ENCODE assay signal across 23 cellular contexts in genomic region chr13:94761407-94761806, GRCh38. TPM values are rescaled to one million over a fixed set of nuclear protein-coding genes. Genes with fewer than 3 reads are reported as not detected.
DNase-seq lines count a peak whose midpoint lies in the region; ATAC-seq and TF ChIP-seq lines count a peak whose summit lies in the region.
"Had no signal": no experiment of that assay in that cellular context is flagged by ENCODE, and none has a peak within 500 bp of the region (broad histone marks: within the 10 kb centered on the region; RNA-seq: fewer than 3 reads in every experiment).

No MANE protein-coding gene starts in this region.

- H3K9me3 ChIP-seq in NT2/D1 (ENCODE audit: insufficient read depth, low read length) (peaks cover 3% of the 10 kb centered on the region; the same call in 1 of the 2 replicates), colonic mucosa (no peaks in the 10 kb centered on the region), transverse colon (no peaks in the 10 kb centered on the region)
- H3K9me3 ChIP-seq: SJCRH30 had no signal

- TF ChIP-seq CTCF in GM23338 (conservative IDR thresholded peaks at IDR 0.05; ENCODE audit: low read depth in 2 of 2) (no peak), colonic mucosa (IDR thresholded peaks at IDR 0.05) (no peak), transverse colon (IDR thresholded peaks at IDR 0.05) (no peak)

- intact Hi-C loops in colonic mucosa (cut with DNase I) = no loop called here
- intact Hi-C loops in transverse colon (cut with DNase I; ENCODE audit: low total_unique reads) = no loop called here

- DNase-seq in GM23338 (ENCODE audit: low spot score) (peak; percentile 86), NT2/D1 (ENCODE audit: low read depth, low spot score) (peak; percentile 57), iPS DF 19.7 (ENCODE audit: low read depth, low spot score) (peak; percentile 68), islet precursor cell (peak; percentile 53), colonic mucosa (no peak), transverse colon (no peak)
- DNase-seq in activated effector memory CD4-positive, alpha-beta T cell treated with anti-CD3 and anti-CD28 coated beads, Interleukin-2, amount 50 U/mL, for 16 hours = no peak
- DNase-seq: AML-193; C1 segment of cervical spinal cord; CD8-positive, alpha-beta memory T cell; HCEC 1CT; Kasumi-1; NCI-H1694; NCI-H2081 treated with DMSO at 0.1 percent for 48 hours; NCI-H2171 treated with DMSO at 0.1 percent for 48 hours; NCI-H524 treated with DMSO at 0.1 percent for 48 hours; NCI-H82; OCI-M1; SJCRH30 had no signal

- H3K36me3 ChIP-seq in GM23338 (ENCODE audit: insufficient read depth) = no peaks in the 10 kb centered on the region
- no peaks in the 10 kb centered on the region for H3K36me3 ChIP-seq in NT2/D1 (ENCODE audit: insufficient read depth, insufficient read length, low read length)
- H3K36me3 ChIP-seq in colonic mucosa = no peaks in the 10 kb centered on the region
- H3K36me3 ChIP-seq in transverse colon = no peaks in the 10 kb centered on the region
- H3K36me3 ChIP-seq: SJCRH30 had no signal

- H3K27ac Mint-ChIP-seq in GM23338 = peak overlapping the region; percentile 86

- ATAC-seq in GM23338 (peak; percentile 100), GM21786 (IDR thresholded peaks at IDR 0.05; ENCODE audit: unreplicated experiment) (no peak)

- no peak overlapping the region; the same call in 1 of the 2 replicates for H3K4me3 ChIP-seq in GM23338
- no peak overlapping the region for H3K4me3 ChIP-seq in NT2/D1 (ENCODE audit: insufficient read length, low read depth)
- H3K4me3 ChIP-seq in colonic mucosa = no peak overlapping the region
- H3K4me3 ChIP-seq in transverse colon = no peak overlapping the region
- H3K4me3 ChIP-seq: SJCRH30 had no signal

- H2AFZ ChIP-seq in GM23338 = no peak overlapping the region

- no peak overlapping the region for H3K9ac ChIP-seq in NT2/D1 (ENCODE audit: insufficient read length, low read depth)
- no peak overlapping the region for H3K9ac ChIP-seq in colonic mucosa (ENCODE audit: low read depth in 2 of 2, low read length in 2 of 2)

- H3K27me3 Mint-ChIP-seq in GM23338 (ENCODE audit: insufficient read depth, low read depth, poor library complexity) = no peaks in the 10 kb centered on the region

- TF ChIP-seq EP300 in transverse colon (IDR thresholded peaks at IDR 0.05; ENCODE audit: low read depth) = no peak

- peak overlapping the region; percentile 35 for H3K4me3 Mint-ChIP-seq in GM23338
- H3K4me3 Mint-ChIP-seq: CD8-positive, alpha-beta memory T cell had no signal

- peaks cover 19% of the 10 kb centered on the region for H3K9me3 Mint-ChIP-seq in GM23338

- WGBS in transverse colon (ENCODE audit: low coverage in 1 of 2), 2 donors = 25 to 35% methylated on average over 2 of the region's 2 CpGs

- peaks cover 4% of the 10 kb centered on the region; the same call in 1 of the 2 replicates for H3K9me2 ChIP-seq in GM23338 (ENCODE audit: insufficient read depth)

- H3K27me3 ChIP-seq in GM23338 (ENCODE audit: insufficient read depth) = no peaks in the 10 kb centered on the region
- no peaks in the 10 kb centered on the region for H3K27me3 ChIP-seq in NT2/D1 (ENCODE audit: insufficient read depth, insufficient read length)
- H3K27me3 ChIP-seq in colonic mucosa = no peaks in the 10 kb centered on the region
- H3K27me3 ChIP-seq in transverse colon = no peaks in the 10 kb centered on the region
- H3K27me3 ChIP-seq: SJCRH30 had no signal

- H3F3A ChIP-seq in GM23338 (replicated peaks; ENCODE audit: low read depth) = no peaks in the 10 kb centered on the region

- no peaks in the 10 kb centered on the region for H3K79me2 ChIP-seq in GM23338 (replicated peaks; ENCODE audit: insufficient read depth)

- peaks cover 16% of the 10 kb centered on the region for H3K36me3 Mint-ChIP-seq in GM23338 (ENCODE audit: low read depth)

- TF ChIP-seq POLR2A in transverse colon (IDR thresholded peaks at IDR 0.05) = no peak

- H4K20me1 ChIP-seq in GM23338 (replicated peaks; ENCODE audit: insufficient read depth) = no peaks in the 10 kb centered on the region

- H3K4me1 ChIP-seq in GM23338 (ENCODE audit: insufficient read depth) (peaks cover 11% of the 10 kb centered on the region; the same call in 1 of the 2 replicates), NT2/D1 (ENCODE audit: insufficient read depth, insufficient read length) (no peaks in the 10 kb centered on the region), colonic mucosa (no peaks in the 10 kb centered on the region), transverse colon (no peaks in the 10 kb centered on the region)
- H3K4me1 ChIP-seq: SJCRH30 had no signal

- peaks cover 20% of the 10 kb centered on the region for H3K4me1 Mint-ChIP-seq in GM23338
- H3K4me1 Mint-ChIP-seq: CD8-positive, alpha-beta memory T cell had no signal

- in situ Hi-C loops in transverse colon (cut with MboI; ENCODE audit: low pct_ligation_motif_present in 1 of 4, low pct_unique_long_range_greater_than_20kb in 1 of 4, low sequenced_read_pairs in 3 of 4) = no loop called here

- H3K27ac ChIP-seq in GM23338 (ENCODE audit: low read depth) (peak overlapping the region; percentile 75), colonic mucosa (no peak overlapping the region), transverse colon (no peak overlapping the region)
- H3K27ac ChIP-seq: SJCRH30 had no signal

- H3K4me2 ChIP-seq in GM23338 = peak overlapping the region; percentile 36

TF ChIP-seq in GM23338, 12 proteins besides CTCF, POLR2A, EP300 and RAD21 (continues in another document):
- TF ChIP-seq, protein P1, sequence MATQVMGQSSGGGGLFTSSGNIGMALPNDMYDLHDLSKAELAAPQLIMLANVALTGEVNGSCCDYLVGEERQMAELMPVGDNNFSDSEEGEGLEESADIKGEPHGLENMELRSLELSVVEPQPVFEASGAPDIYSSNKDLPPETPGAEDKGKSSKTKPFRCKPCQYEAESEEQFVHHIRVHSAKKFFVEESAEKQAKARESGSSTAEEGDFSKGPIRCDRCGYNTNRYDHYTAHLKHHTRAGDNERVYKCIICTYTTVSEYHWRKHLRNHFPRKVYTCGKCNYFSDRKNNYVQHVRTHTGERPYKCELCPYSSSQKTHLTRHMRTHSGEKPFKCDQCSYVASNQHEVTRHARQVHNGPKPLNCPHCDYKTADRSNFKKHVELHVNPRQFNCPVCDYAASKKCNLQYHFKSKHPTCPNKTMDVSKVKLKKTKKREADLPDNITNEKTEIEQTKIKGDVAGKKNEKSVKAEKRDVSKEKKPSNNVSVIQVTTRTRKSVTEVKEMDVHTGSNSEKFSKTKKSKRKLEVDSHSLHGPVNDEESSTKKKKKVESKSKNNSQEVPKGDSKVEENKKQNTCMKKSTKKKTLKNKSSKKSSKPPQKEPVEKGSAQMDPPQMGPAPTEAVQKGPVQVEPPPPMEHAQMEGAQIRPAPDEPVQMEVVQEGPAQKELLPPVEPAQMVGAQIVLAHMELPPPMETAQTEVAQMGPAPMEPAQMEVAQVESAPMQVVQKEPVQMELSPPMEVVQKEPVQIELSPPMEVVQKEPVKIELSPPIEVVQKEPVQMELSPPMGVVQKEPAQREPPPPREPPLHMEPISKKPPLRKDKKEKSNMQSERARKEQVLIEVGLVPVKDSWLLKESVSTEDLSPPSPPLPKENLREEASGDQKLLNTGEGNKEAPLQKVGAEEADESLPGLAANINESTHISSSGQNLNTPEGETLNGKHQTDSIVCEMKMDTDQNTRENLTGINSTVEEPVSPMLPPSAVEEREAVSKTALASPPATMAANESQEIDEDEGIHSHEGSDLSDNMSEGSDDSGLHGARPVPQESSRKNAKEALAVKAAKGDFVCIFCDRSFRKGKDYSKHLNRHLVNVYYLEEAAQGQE (IDR thresholded peaks at IDR 0.05; ENCODE audit: unreplicated experiment) = no peak

RNA-seq across cellular contexts. Expression of gene SOX21, which starts 49.1 kb away (rescaled TPM):
- 3.5 and 4.7 TPM in 2 replicates for total RNA-seq in GM23338 (2014; rRNA removed; shearing (Covaris generic))
- polyA plus RNA-seq in GM23338 (2016; fragmentation: Nextera tagmentation; extraction: Ambion mirVana) = 1.7 and 2.3 TPM in 2 replicates
- total RNA-seq in colonic mucosa = not detected
- not detected for total RNA-seq in transverse colon
- total RNA-seq: A172; CD8-positive, alpha-beta memory T cell; MCF 10A; SJCRH30 had no signal
- polyA plus RNA-seq: AG04450; CD8-positive, alpha-beta memory T cell had no signal

Comparison
In these comparisons a context has a peak if more than half of its experiments do, and no peak if none do; other contexts are left out.
1. DNase-seq: peak in GM23338 (single experiment), NT2/D1 (single experiment), iPS DF 19.7 (single experiment) and islet precursor cell (single experiment); none in activated effector memory CD4-positive, alpha-beta T cell treated with anti-CD3 and anti-CD28 coated beads, Interleukin-2, amount 50 U/mL, for 16 hours (single experiment), colonic mucosa (single experiment) and transverse colon (single experiment).